Comparison of ENCODE assay signal across 11 cellular contexts in the genomic region with DNA sequence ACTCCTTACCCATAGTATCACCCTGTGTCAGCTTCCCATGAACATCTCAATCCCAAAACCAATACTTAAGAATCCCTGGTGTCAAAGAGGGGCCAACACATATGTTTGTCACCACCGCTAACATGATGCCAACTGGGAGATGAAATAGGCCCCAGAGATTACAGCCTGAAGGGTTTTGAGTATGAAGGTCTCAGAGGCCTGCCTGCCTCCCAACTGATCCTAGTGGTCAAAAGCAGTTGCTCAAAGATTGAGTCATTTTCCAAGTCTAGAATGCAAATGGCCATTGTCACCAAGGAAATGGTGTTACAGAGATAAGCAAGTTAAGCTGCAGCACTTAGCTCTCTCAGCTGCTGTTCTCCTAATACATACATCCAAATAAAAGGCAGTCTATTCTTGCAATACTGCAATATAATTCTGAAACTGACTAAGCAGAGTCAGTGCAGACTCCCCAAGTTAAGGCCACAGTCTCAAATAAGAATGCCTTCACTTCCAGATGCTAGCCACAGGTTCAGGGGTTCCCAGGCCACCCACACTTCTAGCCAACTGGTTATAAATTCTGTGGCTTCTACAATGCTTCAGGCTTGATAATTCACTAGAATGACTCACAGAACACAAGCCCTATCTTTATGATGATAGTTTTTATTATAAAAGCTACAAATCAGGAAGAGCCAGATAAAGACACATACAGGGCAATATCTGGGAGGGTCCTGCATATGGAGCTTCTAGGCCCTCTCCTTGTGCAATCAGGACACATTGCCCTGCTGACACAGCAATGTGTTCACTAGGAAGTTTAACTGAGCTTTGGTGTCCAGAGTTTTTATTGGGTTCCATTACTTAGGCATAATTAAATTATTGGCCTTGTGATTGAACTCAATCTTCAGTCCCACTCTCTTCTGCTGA. TPM values are rescaled to one million over a fixed set of nuclear protein-coding genes. Genes with fewer than 3 reads are reported as not detected.
DNase-seq lines count a peak whose midpoint lies in the region; ATAC-seq and TF ChIP-seq lines count a peak whose summit lies in the region.
"Had no signal": no experiment of that assay in that cellular context is flagged by ENCODE, and none has a peak within 500 bp of the region (broad histone marks: within the 10 kb centered on the region; RNA-seq: fewer than 3 reads in every experiment).

No MANE protein-coding gene starts in this region.

- peak; percentile 24 for ATAC-seq in HG03442 (IDR thresholded peaks at IDR 0.05; ENCODE audit: unreplicated experiment)
- peak; percentile 39 to 58 (median 58) for ATAC-seq in psoas muscle
- ATAC-seq in activated T-cell treated with anti-CD3 and anti-CD28 coated beads, Interleukin-2, amount 50 U/mL, for 4 hours, result no peak

- no peaks in the 10 kb centered on the region for H3K27me3 Mint-ChIP-seq in activated T-cell treated with anti-CD3 and anti-CD28 coated beads, Interleukin-2, amount 50 U/mL, for 4 hours (ENCODE audit: low read depth)

- intact Hi-C loops in dorsolateral prefrontal cortex (cut with DNase I) (no loop called here), psoas muscle (cut with DNase I) (no loop called here)

- no peaks in the 10 kb centered on the region for H3K9me3 ChIP-seq in psoas muscle

- TF ChIP-seq CTCF in GM12865 (IDR thresholded peaks at IDR 0.05; ENCODE audit: insufficient read depth, low read depth, low read length, missing control alignments), result no peak
- no peak for TF ChIP-seq CTCF in dorsolateral prefrontal cortex (IDR thresholded peaks at IDR 0.05 in 54 of 56, conservative IDR thresholded peaks at IDR 0.05 in 2 of 56; ENCODE audit: low read depth in 1 of 56, partially characterized antibody in 56 of 56)
- no peak for TF ChIP-seq CTCF in psoas muscle (IDR thresholded peaks at IDR 0.05)

- H3K27me3 ChIP-seq in dorsolateral prefrontal cortex (no peaks in the 10 kb centered on the region), psoas muscle (ENCODE audit: insufficient read depth in 3 of 3, low read length in 2 of 3) (no peaks in the 10 kb centered on the region)

- WGBS in psoas muscle, 3 donors, result 70 to 76% (median 75%) methylated on average over 1 of the region's 1 CpG

- no peak overlapping the region for H3K4me3 Mint-ChIP-seq in activated T-cell treated with anti-CD3 and anti-CD28 coated beads, Interleukin-2, amount 50 U/mL, for 4 hours

- H3K4me1 ChIP-seq in psoas muscle, result peaks cover 76% of the 10 kb centered on the region

- H3K4me3 ChIP-seq in GM12865 (ENCODE audit: low read depth, low read length), result no peak overlapping the region
- H3K4me3 ChIP-seq in dorsolateral prefrontal cortex, result no peak overlapping the region
- no peak overlapping the region for H3K4me3 ChIP-seq in psoas muscle

- DNase-seq in GM12865 (ENCODE audit: low read depth) (peak; percentile 41), dorsolateral prefrontal cortex (no peak), psoas muscle (no peak), foreskin melanocyte (no peak), SW 1271 (lab: John Stamatoyannopoulos, UW) (no peak), DMS 273 (lab: John Stamatoyannopoulos, UW; ENCODE audit: unreplicated experiment) (no peak)
- DNase-seq in activated T-cell treated with anti-CD3 and anti-CD28 coated beads, Interleukin-2, amount 50 U/mL, for 4 hours, result no peak
- DNase-seq: cerebellar nuclear complex, DMS153, retina had no signal

- peaks cover 31% of the 10 kb centered on the region for H3K36me3 Mint-ChIP-seq in activated T-cell treated with anti-CD3 and anti-CD28 coated beads, Interleukin-2, amount 50 U/mL, for 4 hours (ENCODE audit: insufficient read depth)

- H3K9me3 Mint-ChIP-seq in activated T-cell treated with anti-CD3 and anti-CD28 coated beads, Interleukin-2, amount 50 U/mL, for 4 hours, result peaks cover 5% of the 10 kb centered on the region

- H3K4me1 Mint-ChIP-seq in activated T-cell treated with anti-CD3 and anti-CD28 coated beads, Interleukin-2, amount 50 U/mL, for 4 hours (ENCODE audit: low read depth), result peaks cover 54% of the 10 kb centered on the region

- H3K27ac ChIP-seq in dorsolateral prefrontal cortex (peak overlapping the region in 31 of 59 donors; percentile 5 to 73 (median 38)), psoas muscle (peak overlapping the region; percentile 68)

- H3K36me3 ChIP-seq in psoas muscle (ENCODE audit: insufficient read depth in 1 of 2, low read depth in 1 of 2), result no peaks in the 10 kb centered on the region

RNA-seq across cellular contexts. Expression of a gene that starts 18.6 kb away (rescaled TPM):
- total RNA-seq in dorsolateral prefrontal cortex (10 to 100 TPM in 43 of 120 experiments, 1 to 10 TPM in 77; 2.7 to 28.4 (median 9.0) TPM), psoas muscle (10 to 100 TPM in 2 of 4 donors, 1 to 10 TPM in 2; 5.2 to 15.5 (median 9.3) TPM)
- polyA plus RNA-seq in psoas muscle, result 1 to 10 TPM; 4.7 to 6.1 (median 4.8) TPM
- total RNA-seq in activated T-cell treated with anti-CD3 and anti-CD28 coated beads, Interleukin-2, amount 50 U/mL, for 4 hours, result 10 to 100 TPM in 2 of 3 donors, 1 to 10 TPM in 1; 9.4 to 17.1 (median 12.4) TPM

Comparison
In these comparisons a context has a peak if more than half of its experiments do, and no peak if none do; other contexts are left out.
1. ATAC-seq: peak in HG03442 (single experiment) and psoas muscle (4 of 4); none in activated T-cell treated with anti-CD3 and anti-CD28 coated beads, Interleukin-2, amount 50 U/mL, for 4 hours (0 of 2).